Comparison of ENCODE assay signal across 8 cellular contexts in genomic region chr5:169636477-169637084, GRCh38. TPM values are rescaled to one million over a fixed set of nuclear protein-coding genes. Genes with fewer than 3 reads are reported as not detected.
A peak's percentile ranks its signal among the peaks of the same experiment; 100 is the strongest.
DNase-seq lines count a peak whose midpoint lies in the region; ATAC-seq and TF ChIP-seq lines count a peak whose summit lies in the region.

No MANE protein-coding gene starts in this region.

- peaks cover 51% of the 10 kb centered on the region for H3K4me1 Mint-ChIP-seq in CD14-positive monocyte
- peaks cover 47% of the 10 kb centered on the region for H3K4me1 Mint-ChIP-seq in central memory CD8-positive, alpha-beta T cell
- H3K4me1 Mint-ChIP-seq in natural killer cell treated with Interleukin-12 subunit alpha and Interleukin-12 subunit beta and Interleukin-15 and Interleukin-18, amount 100 ng/mL, for 72 hours (ENCODE audit: low read depth in 2 of 2), result peaks cover 46 to 52% of the 10 kb centered on the region in 2 donors

- H3K27me3 Mint-ChIP-seq in CD14-positive monocyte (ENCODE audit: low read depth in 3 of 3), result peaks cover 0 to 2% (median 0%) of the 10 kb centered on the region in 3 donors
- H3K27me3 Mint-ChIP-seq in central memory CD8-positive, alpha-beta T cell, result no peaks in the 10 kb centered on the region
- H3K27me3 Mint-ChIP-seq in natural killer cell treated with Interleukin-12 subunit alpha and Interleukin-12 subunit beta and Interleukin-15 and Interleukin-18, amount 100 ng/mL, for 72 hours, result no peaks in the 10 kb centered on the region

- peaks cover 13% of the 10 kb centered on the region for H3K9me3 ChIP-seq in HUES64 (ENCODE audit: insufficient read depth, low read depth, low read length)

- peaks cover 22% of the 10 kb centered on the region for H3K27me3 ChIP-seq in HUES64 (ENCODE audit: insufficient read depth, low read length)

- H3K36me3 ChIP-seq in HUES64 (ENCODE audit: insufficient read depth, low read length), result no peaks in the 10 kb centered on the region

- no peak for TF ChIP-seq CTCF in CD14-positive monocyte (IDR thresholded peaks at IDR 0.05)

- TF ChIP-seq POLR2A in GM18505 (IDR thresholded peaks at IDR 0.05; ENCODE audit: borderline replicate concordance, extremely low read depth, insufficient read depth, insufficient read length), result no peak

- peaks cover 0 to 9% (median 6%) of the 10 kb centered on the region in 7 donors for H3K9me3 Mint-ChIP-seq in CD14-positive monocyte
- H3K9me3 Mint-ChIP-seq in central memory CD8-positive, alpha-beta T cell, result no peaks in the 10 kb centered on the region
- H3K9me3 Mint-ChIP-seq in natural killer cell treated with Interleukin-12 subunit alpha and Interleukin-12 subunit beta and Interleukin-15 and Interleukin-18, amount 100 ng/mL, for 72 hours, result peaks cover 3% of the 10 kb centered on the region

- H3K27ac ChIP-seq in HUES64 (ENCODE audit: low read depth, low read length), result no peak overlapping the region

- H3K4me1 ChIP-seq in HUES64 (ENCODE audit: insufficient read depth, low read length), result no peaks in the 10 kb centered on the region

- intact Hi-C loops in CD14-positive monocyte (cut with micrococcal nuclease), result loop anchor here (2.0 to 5.0 kb wide), 3 partner anchors 20 to 54 kb away; partner anchors contain the start of gene SPDL1 (in 2 of the 2)

- H3K4me3 ChIP-seq in HUES64 (ENCODE audit: low read length), result peak overlapping the region; percentile 54

- no peak for ATAC-seq in central memory CD8-positive, alpha-beta T cell (replicated peaks; ENCODE audit: extremely low read depth, poor library complexity, severe bottlenecking)
- no peak for ATAC-seq in natural killer cell treated with Interleukin-12 subunit alpha and Interleukin-12 subunit beta and Interleukin-15 and Interleukin-18, amount 100 ng/mL, for 72 hours
- ATAC-seq in GM18505 (IDR thresholded peaks at IDR 0.05; ENCODE audit: unreplicated experiment) (no peak), GM21360 (IDR thresholded peaks at IDR 0.05; ENCODE audit: unreplicated experiment) (no peak)

- 60% methylated on average over 23 of the region's 23 CpGs for WGBS in HUES64

- no peak overlapping the region for H3K9ac ChIP-seq in HUES64 (ENCODE audit: low read depth, low read length)

- DNase-seq in CD14-positive monocyte (ENCODE audit: low spot score) (no peak), NCI-H2171 (lab: John Stamatoyannopoulos, UW) (no peak), NCI-H2107 (lab: John Stamatoyannopoulos, UW) (no peak)
- no peak for DNase-seq in central memory CD8-positive, alpha-beta T cell (ENCODE audit: low spot score in 2 of 2)
- no peak for DNase-seq in natural killer cell treated with Interleukin-12 subunit alpha and Interleukin-12 subunit beta and Interleukin-15 and Interleukin-18, amount 100 ng/mL, for 72 hours (ENCODE audit: low spot score)

- peak overlapping the region; percentile 92 to 99 (median 96) for H3K27ac Mint-ChIP-seq in CD14-positive monocyte
- H3K27ac Mint-ChIP-seq in central memory CD8-positive, alpha-beta T cell (ENCODE audit: low read depth), result peak overlapping the region; percentile 96
- H3K27ac Mint-ChIP-seq in natural killer cell treated with Interleukin-12 subunit alpha and Interleukin-12 subunit beta and Interleukin-15 and Interleukin-18, amount 100 ng/mL, for 72 hours, result peak overlapping the region; percentile 99

- peak overlapping the region; percentile 88 to 94 for H3K4me3 Mint-ChIP-seq in CD14-positive monocyte
- H3K4me3 Mint-ChIP-seq in central memory CD8-positive, alpha-beta T cell, result peak overlapping the region; percentile 98
- H3K4me3 Mint-ChIP-seq in natural killer cell treated with Interleukin-12 subunit alpha and Interleukin-12 subunit beta and Interleukin-15 and Interleukin-18, amount 100 ng/mL, for 72 hours, result peak overlapping the region; percentile 80

- H3K36me3 Mint-ChIP-seq in CD14-positive monocyte, result peaks cover 21 to 25% of the 10 kb centered on the region in 2 donors
- peaks cover 12% of the 10 kb centered on the region for H3K36me3 Mint-ChIP-seq in central memory CD8-positive, alpha-beta T cell (ENCODE audit: insufficient read depth)
- H3K36me3 Mint-ChIP-seq in natural killer cell treated with Interleukin-12 subunit alpha and Interleukin-12 subunit beta and Interleukin-15 and Interleukin-18, amount 100 ng/mL, for 72 hours, result peaks cover 38% of the 10 kb centered on the region

RNA-seq across cellular contexts. Expression of gene DOCK2, which starts 0.5 kb away (rescaled TPM):
- polyA plus RNA-seq in CD14-positive monocyte, result 100 to 1,000 TPM in 1 of 2 donors, 10 to 100 TPM in 1; 57.5 to 115 TPM
- 1.4 TPM for polyA plus RNA-seq in HUES64 (2013, experiment 1 of 2)
- polyA plus RNA-seq in HUES64 (2013, experiment 2 of 2), result 1.6 TPM
- total RNA-seq in natural killer cell treated with Interleukin-12 subunit alpha and Interleukin-12 subunit beta and Interleukin-15 and Interleukin-18, amount 100 ng/mL, for 72 hours, result 100 to 1,000 TPM; 461 to 526 TPM

RNA-seq across cellular contexts. Expression of gene SPDL1, which starts 53.0 kb away (rescaled TPM):
- 1 to 10 TPM; 1.4 to 1.6 TPM for polyA plus RNA-seq in CD14-positive monocyte
- polyA plus RNA-seq in HUES64 (2013, experiment 1 of 2), result 41.5 TPM
- 53.4 TPM for polyA plus RNA-seq in HUES64 (2013, experiment 2 of 2)
- total RNA-seq in natural killer cell treated with Interleukin-12 subunit alpha and Interleukin-12 subunit beta and Interleukin-15 and Interleukin-18, amount 100 ng/mL, for 72 hours, result 10 to 100 TPM; 32.8 to 70.8 TPM
